In genomic region chr19:310141-310651, GRCh38 we compare ENCODE assay signal across 17 cellular contexts. TPM values are rescaled to one million over a fixed set of nuclear protein-coding genes. Genes with fewer than 3 reads are reported as not detected.
DNase-seq lines count a peak whose midpoint lies in the region; ATAC-seq and TF ChIP-seq lines count a peak whose summit lies in the region.
"Had no signal": no experiment of that assay in that cellular context is flagged by ENCODE, and none has a peak within 500 bp of the region (broad histone marks: within the 10 kb centered on the region; RNA-seq: fewer than 3 reads in every experiment).

No MANE protein-coding gene starts in this region.

- peaks cover 0 to 75% (median 63%) of the 10 kb centered on the region in 9 donors for H3K36me3 ChIP-seq in heart left ventricle
- H3K36me3 ChIP-seq in esophagus muscularis mucosa, result peaks cover 53 to 84% (median 82%) of the 10 kb centered on the region in 4 donors
- H3K36me3 ChIP-seq in trophoblast cell (ENCODE audit: control insufficient read depth in 1 of 2, insufficient read depth in 2 of 2, low read length in 2 of 2), result peaks cover 84 to 87% of the 10 kb centered on the region in 2 experiments
- peaks cover 0 to 3% of the 10 kb centered on the region in 2 donors for H3K36me3 ChIP-seq in aorta (ENCODE audit: control insufficient read depth in 1 of 2, insufficient read depth in 2 of 2, low read length in 1 of 2)

- H3K4ac ChIP-seq in trophoblast cell (ENCODE audit: low read depth, low read length), result no peak overlapping the region

- no peak overlapping the region for H4K8ac ChIP-seq in trophoblast cell (ENCODE audit: low read depth, low read length)

- H2BK12ac ChIP-seq in trophoblast cell (ENCODE audit: low read length), result no peak overlapping the region

- H3K14ac ChIP-seq in trophoblast cell (ENCODE audit: low read length), result no peak overlapping the region

- intact Hi-C loops in heart left ventricle (cut with DNase I), result loop anchor here in 1 of 10 donors (2.0 kb wide), 1 partner anchor 33 kb away; no protein-coding TSS in a partner anchor
- intact Hi-C loops in left ventricle myocardium superior (cut with micrococcal nuclease), result no loop called here
- intact Hi-C loops in esophagus muscularis mucosa (cut with DNase I), result no loop called here
- intact Hi-C loops in aorta (cut with DNase I), result no loop called here

- no peak overlapping the region for H2AFZ ChIP-seq in trophoblast cell (ENCODE audit: insufficient read depth, low read length, poor library complexity)

- no peak overlapping the region for H3K4me2 ChIP-seq in trophoblast cell (ENCODE audit: low read length)

- H3K18ac ChIP-seq in trophoblast cell (ENCODE audit: low read length), result no peak overlapping the region

- TF ChIP-seq POLR2A in heart left ventricle (IDR thresholded peaks at IDR 0.05), result no peak
- no peak for TF ChIP-seq POLR2A in esophagus muscularis mucosa (IDR thresholded peaks at IDR 0.05; ENCODE audit: low read depth)

- no peak overlapping the region for H3K4me3 Mint-ChIP-seq in stimulated activated naive CD8-positive, alpha-beta T cell treated with anti-CD3 and anti-CD28 coated beads, Interleukin-15, amount 100 ng/mL, for 72 hours

- H3K23ac ChIP-seq in trophoblast cell (ENCODE audit: low read length), result no peak overlapping the region

- peak overlapping the region in 11 of 12 donors; percentile 74 to 94 (median 85) for H3K27ac ChIP-seq in heart left ventricle
- peak overlapping the region; percentile 28 to 71 (median 60) for H3K27ac ChIP-seq in esophagus muscularis mucosa (replicated peaks in 1 of 4)
- no peak overlapping the region for H3K27ac ChIP-seq in trophoblast cell (ENCODE audit: low read depth, low read length)
- no peak overlapping the region for H3K27ac ChIP-seq in aorta (ENCODE audit: low read depth in 1 of 2, low read length in 2 of 2)
- H3K27ac ChIP-seq: SJCRH30 had no signal

- TF ChIP-seq CTCF in heart left ventricle (IDR thresholded peaks at IDR 0.05), result no peak
- no peak for TF ChIP-seq CTCF in esophagus muscularis mucosa (IDR thresholded peaks at IDR 0.05)

- no peak overlapping the region for H3K9ac ChIP-seq in trophoblast cell (ENCODE audit: low read length)

- no peaks in the 10 kb centered on the region for H3K9me3 Mint-ChIP-seq in stimulated activated naive CD8-positive, alpha-beta T cell treated with anti-CD3 and anti-CD28 coated beads, Interleukin-15, amount 100 ng/mL, for 72 hours
- H3K9me3 Mint-ChIP-seq: naive B cell had no signal

- no peak overlapping the region for H2AK5ac ChIP-seq in trophoblast cell (ENCODE audit: low read length)

- no peaks in the 10 kb centered on the region for H3K79me1 ChIP-seq in trophoblast cell (ENCODE audit: low read length)

- H2BK120ac ChIP-seq in trophoblast cell (ENCODE audit: insufficient read depth, low read length, poor library complexity), result no peak overlapping the region

- H2BK5ac ChIP-seq in trophoblast cell (ENCODE audit: low read depth, low read length, poor library complexity), result no peak overlapping the region

- H3K9me3 ChIP-seq in heart left ventricle (no peaks in the 10 kb centered on the region), esophagus muscularis mucosa (no peaks in the 10 kb centered on the region), trophoblast cell (ENCODE audit: insufficient read depth, low read depth, low read length) (no peaks in the 10 kb centered on the region), aorta (ENCODE audit: control insufficient read depth, low read length) (no peaks in the 10 kb centered on the region)
- H3K9me3 ChIP-seq: HAP-1, SJCRH30 had no signal

- H4K91ac ChIP-seq in trophoblast cell (ENCODE audit: low read depth, low read length), result no peak overlapping the region

- DNase-seq in heart left ventricle (peak in 1 of 5 donors; percentile 16), left ventricle myocardium superior (no peak), esophagus muscularis mucosa (ENCODE audit: extremely low spot score) (no peak), trophoblast cell (peak; percentile 62 to 84), aorta (peak; percentile 44 to 63), SIG-M5 (lab: John Stamatoyannopoulos, UW) (no peak), NCI-H1436 treated with DMSO at 0.1 percent for 48 hours (lab: John Stamatoyannopoulos, UW) (no peak)
- no peak for DNase-seq in stimulated activated naive CD8-positive, alpha-beta T cell treated with anti-CD3 and anti-CD28 coated beads, Interleukin-15, amount 100 ng/mL, for 72 hours
- DNase-seq: ACHN; activated naive CD4-positive, alpha-beta T cell treated with anti-CD3 and anti-CD28 coated beads, Interleukin-2, amount 50 U/mL, for 16 hours; cortex of kidney; KG1; naive B cell; NCI-H1930; SJCRH30 had no signal

- H3K4me1 ChIP-seq in heart left ventricle, result peaks cover 0 to 8% (median 0%) of the 10 kb centered on the region in 12 donors
- H3K4me1 ChIP-seq in esophagus muscularis mucosa, result peaks cover 10 to 15% (median 12%) of the 10 kb centered on the region in 4 donors
- no peaks in the 10 kb centered on the region for H3K4me1 ChIP-seq in trophoblast cell (ENCODE audit: control insufficient read depth in 1 of 2, insufficient read depth in 2 of 2, low read length in 2 of 2)
- H3K4me1 ChIP-seq in aorta (ENCODE audit: control insufficient read depth in 1 of 2, insufficient read depth in 2 of 2, low read length in 2 of 2), result no peaks in the 10 kb centered on the region
- H3K4me1 ChIP-seq: HAP-1, SJCRH30 had no signal

- H3K79me2 ChIP-seq in trophoblast cell (ENCODE audit: control insufficient read depth, insufficient read depth, low read length, poor library complexity), result no peaks in the 10 kb centered on the region

- no peak overlapping the region for H3K27ac Mint-ChIP-seq in stimulated activated naive CD8-positive, alpha-beta T cell treated with anti-CD3 and anti-CD28 coated beads, Interleukin-15, amount 100 ng/mL, for 72 hours
- H3K27ac Mint-ChIP-seq: naive B cell had no signal

- H3K4me3 ChIP-seq in heart left ventricle, result peak overlapping the region; percentile 40 to 58 (median 49)
- peak overlapping the region; percentile 38 to 54 (median 44) for H3K4me3 ChIP-seq in esophagus muscularis mucosa
- H3K4me3 ChIP-seq in trophoblast cell (ENCODE audit: low read depth, low read length), result no peak overlapping the region
- H3K4me3 ChIP-seq in aorta (ENCODE audit: low read length in 2 of 2), result no peak overlapping the region
- H3K4me3 ChIP-seq: HAP-1, SJCRH30 had no signal

- no peaks in the 10 kb centered on the region for H3K27me3 Mint-ChIP-seq in stimulated activated naive CD8-positive, alpha-beta T cell treated with anti-CD3 and anti-CD28 coated beads, Interleukin-15, amount 100 ng/mL, for 72 hours
- H3K27me3 Mint-ChIP-seq: naive B cell had no signal

- no peak overlapping the region for H4K12ac ChIP-seq in trophoblast cell (ENCODE audit: low read depth, low read length)

- H3K27me3 ChIP-seq in heart left ventricle, result no peaks in the 10 kb centered on the region
- H3K27me3 ChIP-seq in esophagus muscularis mucosa, result no peaks in the 10 kb centered on the region
- H3K27me3 ChIP-seq in trophoblast cell (ENCODE audit: insufficient read depth, low read length), result no peaks in the 10 kb centered on the region
- H3K27me3 ChIP-seq in aorta (ENCODE audit: control insufficient read depth in 1 of 2, insufficient read depth in 2 of 2, low read length in 1 of 2), result no peaks in the 10 kb centered on the region
- H3K27me3 ChIP-seq: SJCRH30 had no signal

- no peak for TF ChIP-seq EP300 in esophagus muscularis mucosa (IDR thresholded peaks at IDR 0.05)

- WGBS in heart left ventricle, 4 donors, result 54 to 76% (median 66%) methylated on average over 23 to 30 of the region's 30 CpGs
- WGBS in esophagus muscularis mucosa, result 50% methylated on average over 18 of the region's 30 CpGs
- no CpG with 5 or more reads among the region's 30 CpGs for WGBS in trophoblast cell (ENCODE audit: extremely low coverage, insufficient coverage, insufficient read length)
- WGBS in aorta, 2 donors, result 47 to 60% methylated on average over 30 of the region's 30 CpGs

- no peaks in the 10 kb centered on the region for H3K4me1 Mint-ChIP-seq in stimulated activated naive CD8-positive, alpha-beta T cell treated with anti-CD3 and anti-CD28 coated beads, Interleukin-15, amount 100 ng/mL, for 72 hours

- ATAC-seq in heart left ventricle (no peak), left ventricle myocardium superior (no peak), aorta (ENCODE audit: low FRiP score) (peak; percentile 55)
- ATAC-seq in stimulated activated naive CD8-positive, alpha-beta T cell treated with anti-CD3 and anti-CD28 coated beads, Interleukin-15, amount 100 ng/mL, for 72 hours, result no peak

RNA-seq across cellular contexts. Expression of gene PLPP2, which starts 19.0 kb away (rescaled TPM):
- total RNA-seq in heart left ventricle (1 to 10 TPM in 4 of 9 donors, under 1 TPM in 5; 0.09 to 4.1 (median 1.00) TPM), left ventricle myocardium superior (0.27 TPM), esophagus muscularis mucosa (1 to 10 TPM; 2.1 to 9.1 (median 5.0) TPM), aorta (1 to 10 TPM; 3.1 to 4.2 TPM)
- polyA plus RNA-seq in heart left ventricle (under 1 TPM; 0.54 to 0.99 TPM), aorta (1 to 10 TPM in 1 of 2 donors, under 1 TPM in 1; 0.51 to 6.5 TPM)
- polyA plus RNA-seq in trophoblast cell (2013), result 6.2 and 6.9 TPM in 2 replicates
- total RNA-seq: activated CD8-positive, alpha-beta memory T cell treated with anti-CD3 and anti-CD28 coated beads for 36 hours had no signal

RNA-seq across cellular contexts. Expression of gene MIER2, which starts 34.4 kb away (rescaled TPM):
- total RNA-seq in heart left ventricle, result 10 to 100 TPM; 15.7 to 30.3 (median 19.5) TPM
- 10 to 100 TPM; 18.7 to 22.2 TPM for polyA plus RNA-seq in heart left ventricle
- 20.0 TPM for total RNA-seq in left ventricle myocardium superior
- total RNA-seq in esophagus muscularis mucosa, result 10 to 100 TPM; 11.6 to 26.4 (median 18.9) TPM
- 38.2 and 39.1 TPM in 2 replicates for polyA plus RNA-seq in trophoblast cell (2013)
- 10 to 100 TPM; 26.4 to 31.1 TPM for total RNA-seq in aorta
- polyA plus RNA-seq in aorta, result 1 to 10 TPM; 3.3 to 9.1 TPM

Comparison
In these comparisons a context has a peak if more than half of its experiments do, and no peak if none do; other contexts are left out.
1. DNase-seq: peak in trophoblast cell (2 of 2) and aorta (2 of 2); none in left ventricle myocardium superior (single experiment), esophagus muscularis mucosa (single experiment), SIG-M5 (single experiment), NCI-H1436 treated with DMSO at 0.1 percent for 48 hours (single experiment) and stimulated activated naive CD8-positive, alpha-beta T cell treated with anti-CD3 and anti-CD28 coated beads, Interleukin-15, amount 100 ng/mL, for 72 hours (0 of 2).
2. H3K27ac ChIP-seq: peak in heart left ventricle (11 of 12) and esophagus muscularis mucosa (4 of 4); none in trophoblast cell (single experiment) and aorta (0 of 2).
3. H3K4me3 ChIP-seq: peak in heart left ventricle (12 of 12) and esophagus muscularis mucosa (4 of 4); none in trophoblast cell (single experiment) and aorta (0 of 2).